In the genomic region with DNA sequence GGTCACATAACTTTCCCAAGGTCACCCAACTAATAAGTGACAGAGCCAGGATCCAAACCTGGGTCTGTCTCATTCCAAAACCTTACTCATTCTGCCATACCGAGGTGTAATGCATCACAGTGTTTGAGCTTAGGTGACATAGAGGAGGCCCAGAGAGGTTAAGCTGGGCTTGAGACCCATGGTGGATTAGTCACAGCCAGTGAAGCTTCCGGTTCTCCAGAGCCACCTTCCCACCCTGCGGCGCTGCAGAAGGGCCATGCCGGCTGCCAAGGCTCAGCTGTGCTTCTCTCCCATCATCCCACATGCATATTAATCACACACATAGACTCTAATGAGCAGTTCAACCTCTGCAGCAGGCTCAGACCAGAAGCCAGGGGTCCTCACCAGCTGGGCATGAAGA, we compare ENCODE assay signal across 21 cellular contexts. TPM values are rescaled to one million over a fixed set of nuclear protein-coding genes. Genes with fewer than 3 reads are reported as not detected.
DNase-seq lines count a peak whose midpoint lies in the region; TF ChIP-seq lines count a peak whose summit lies in the region.
"Had no signal": no experiment of that assay in that cellular context is flagged by ENCODE, and none has a peak within 500 bp of the region (broad histone marks: within the 10 kb centered on the region; RNA-seq: fewer than 3 reads in every experiment).

No MANE protein-coding gene starts in this region.

- H3K9me3 Mint-ChIP-seq in T-helper 2 cell treated with Interferon-gamma antibody and Interleukin-4, amounts not matched to agents 5 μg/mL and 100 μg/mL, for 36 hours = no peaks in the 10 kb centered on the region
- H3K9me3 Mint-ChIP-seq: activated naive CD4-positive, alpha-beta T cell treated with anti-CD3 and anti-CD28 coated beads for 36 hours; dendritic cell treated with granulocyte-macrophage colony-stimulating factor and Interleukin-4, amounts not matched to agents 40 ng/mL and 50 ng/mL, for 4 days had no signal

- no peaks in the 10 kb centered on the region for H3K9me3 ChIP-seq in WERI-Rb-1 (ENCODE audit: severe bottlenecking)
- no peaks in the 10 kb centered on the region for H3K9me3 ChIP-seq in left ventricle myocardium inferior (replicated peaks)
- H3K9me3 ChIP-seq: Peyer's patch, sigmoid colon, testis had no signal

- no peaks in the 10 kb centered on the region for H3K36me3 Mint-ChIP-seq in T-helper 2 cell treated with Interferon-gamma antibody and Interleukin-4, amounts not matched to agents 5 μg/mL and 100 μg/mL, for 36 hours (ENCODE audit: low read depth)

- H3K27me3 ChIP-seq in WERI-Rb-1 (ENCODE audit: insufficient read depth, low read depth, severe bottlenecking) (no peaks in the 10 kb centered on the region), left ventricle myocardium inferior (ENCODE audit: low read depth) (no peaks in the 10 kb centered on the region)
- H3K27me3 ChIP-seq: BLaER1 treated with 17β-estradiol and CSF1 and Interleukin-3, amounts not matched to agents 10 nM and 100 nM; Peyer's patch; sigmoid colon; testis had no signal

- H3K4me3 Mint-ChIP-seq in T-helper 2 cell treated with Interferon-gamma antibody and Interleukin-4, amounts not matched to agents 5 μg/mL and 100 μg/mL, for 36 hours = no peak overlapping the region
- H3K4me3 Mint-ChIP-seq: activated naive CD4-positive, alpha-beta T cell treated with anti-CD3 and anti-CD28 coated beads for 36 hours; dendritic cell treated with granulocyte-macrophage colony-stimulating factor and Interleukin-4, amounts not matched to agents 40 ng/mL and 50 ng/mL, for 4 days had no signal

- H3K27ac ChIP-seq in WERI-Rb-1 (no peak overlapping the region), left ventricle myocardium inferior (replicated peaks) (peak overlapping the region; percentile 80)
- H3K27ac ChIP-seq: BLaER1 treated with 17β-estradiol and CSF1 and Interleukin-3, amounts not matched to agents 10 nM and 100 nM; testis had no signal

- H3K27me3 Mint-ChIP-seq in T-helper 2 cell treated with Interferon-gamma antibody and Interleukin-4, amounts not matched to agents 5 μg/mL and 100 μg/mL, for 36 hours (ENCODE audit: low read depth) = peaks cover 2% of the 10 kb centered on the region

- peaks cover 59% of the 10 kb centered on the region for H3K4me1 ChIP-seq in left ventricle myocardium inferior

- TF ChIP-seq CTCF in WERI-Rb-1 (IDR thresholded peaks at IDR 0.05; ENCODE audit: low read depth, low read length) (no peak), left ventricle myocardium inferior (IDR thresholded peaks at IDR 0.05; ENCODE audit: borderline replicate concordance) (no peak)

- H3K36me3 ChIP-seq in WERI-Rb-1 = peaks cover 3% of the 10 kb centered on the region
- H3K36me3 ChIP-seq in left ventricle myocardium inferior = no peaks in the 10 kb centered on the region
- H3K36me3 ChIP-seq: BLaER1 treated with 17β-estradiol and CSF1 and Interleukin-3, amounts not matched to agents 10 nM and 100 nM; Peyer's patch; sigmoid colon had no signal

- no peaks in the 10 kb centered on the region for H3K4me1 Mint-ChIP-seq in T-helper 2 cell treated with Interferon-gamma antibody and Interleukin-4, amounts not matched to agents 5 μg/mL and 100 μg/mL, for 36 hours (ENCODE audit: low read depth)

- no peak overlapping the region for H3K27ac Mint-ChIP-seq in T-helper 2 cell treated with Interferon-gamma antibody and Interleukin-4, amounts not matched to agents 5 μg/mL and 100 μg/mL, for 36 hours
- H3K27ac Mint-ChIP-seq: activated naive CD4-positive, alpha-beta T cell treated with anti-CD3 and anti-CD28 coated beads for 36 hours; dendritic cell treated with granulocyte-macrophage colony-stimulating factor and Interleukin-4, amounts not matched to agents 40 ng/mL and 50 ng/mL, for 4 days had no signal

- H3K4me3 ChIP-seq in WERI-Rb-1 (ENCODE audit: low read depth, low read length) = no peak overlapping the region
- no peak overlapping the region for H3K4me3 ChIP-seq in left ventricle myocardium inferior
- H3K4me3 ChIP-seq: BLaER1 treated with 17β-estradiol and CSF1 and Interleukin-3, amounts not matched to agents 10 nM and 100 nM; K562; Peyer's patch; sigmoid colon; testis had no signal

- DNase-seq in M059J (ENCODE audit: low read depth) = peak; percentile 81
- DNase-seq in WERI-Rb-1 = peak; percentile 79
- no peak for DNase-seq in left ventricle myocardium inferior
- DNase-seq in renal cortical epithelial cell (ENCODE audit: low read depth) = peak; percentile 33
- DNase-seq in stimulated activated CD4-positive, alpha-beta T cell treated with anti-CD3 and anti-CD28 coated beads, Interleukin-4, amount 100 ng/mL, for 4 hours = no peak
- DNase-seq in mesenteric fat pad (ENCODE audit: low spot score) = no peak
- DNase-seq in T-helper 2 cell treated with Interferon-gamma antibody and Interleukin-4, amounts not matched to agents 5 μg/mL and 100 μg/mL, for 36 hours (ENCODE audit: low spot score) = no peak
- DNase-seq: activated CD4-positive, alpha-beta T cell treated with anti-CD3 and anti-CD28 coated beads, Interleukin-2, amount 50 U/mL, for 48 hours; activated naive CD4-positive, alpha-beta T cell treated with anti-CD3 and anti-CD28 coated beads for 36 hours; erythroblast; GOT3; NCI-H774; Peyer's patch; stimulated activated CD4-positive, alpha-beta T cell treated with anti-CD3 and anti-CD28 coated beads, Interleukin-4, amount 100 ng/mL, for 1 hour; stimulated activated CD8-positive, alpha-beta memory T cell treated with anti-CD3 and anti-CD28 coated beads, Interleukin-4, amount 100 ng/mL, for 48 hours had no signal

- intact Hi-C loops in left ventricle myocardium inferior (cut with micrococcal nuclease) = no loop called here

RNA-seq across cellular contexts. Expression of gene SPSB4, which starts 42.2 kb away (rescaled TPM):
- total RNA-seq in M059J (2014; rRNA removed; shearing (Covaris generic)) = 0.02 TPM in 1 of 2 replicates, not detected in the other
- 11.2 TPM for total RNA-seq in left ventricle myocardium inferior
- total RNA-seq in renal cortical epithelial cell = not detected in 2 replicates
- 1.1 TPM for total RNA-seq in mesenteric fat pad
- total RNA-seq: activated naive CD4-positive, alpha-beta T cell treated with anti-CD3 and anti-CD28 coated beads for 36 hours; K562; mammary epithelial cell had no signal

Comparison
In these comparisons a context has a peak if more than half of its experiments do, and no peak if none do; other contexts are left out.
1. DNase-seq: peak in M059J (single experiment), WERI-Rb-1 (single experiment) and renal cortical epithelial cell (single experiment); none in left ventricle myocardium inferior (single experiment), stimulated activated CD4-positive, alpha-beta T cell treated with anti-CD3 and anti-CD28 coated beads, Interleukin-4, amount 100 ng/mL, for 4 hours (0 of 2), mesenteric fat pad (single experiment) and T-helper 2 cell treated with Interferon-gamma antibody and Interleukin-4, amounts not matched to agents 5 μg/mL and 100 μg/mL, for 36 hours (single experiment).